Comparison of ENCODE assay signal across 22 cellular contexts in the genomic region with DNA sequence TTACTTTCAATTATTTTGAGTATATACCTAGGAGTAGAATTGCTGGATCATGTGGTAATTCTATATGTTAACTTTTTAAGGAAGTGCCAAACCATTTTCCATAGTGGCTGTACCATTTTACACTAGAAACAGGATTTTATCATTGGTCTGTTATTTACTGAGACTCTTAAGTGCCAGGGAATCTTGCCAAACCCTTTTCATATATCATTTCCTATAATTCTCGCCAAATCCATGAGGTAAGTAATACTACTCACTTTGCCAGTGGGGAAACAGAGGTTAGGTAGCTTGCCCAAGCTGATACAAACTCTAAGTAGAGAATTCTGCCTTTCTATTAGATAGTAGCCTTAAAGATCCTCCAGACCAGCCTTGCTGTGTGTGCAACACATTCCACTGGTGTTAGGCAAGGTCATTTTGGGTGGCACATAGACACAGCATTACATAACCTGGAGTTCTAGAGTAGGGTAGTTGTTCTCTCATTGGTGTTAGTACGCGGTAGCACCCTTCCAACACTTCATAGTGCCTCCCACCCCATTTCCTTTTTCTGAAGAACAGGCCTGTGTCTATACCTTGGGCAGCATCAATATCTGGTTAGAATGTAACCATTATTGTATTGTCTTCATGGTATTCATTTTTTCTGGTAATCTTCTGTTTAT.
DNase-seq lines count a peak whose midpoint lies in the region; ATAC-seq and TF ChIP-seq lines count a peak whose summit lies in the region.
"Had no signal": no experiment of that assay in that cellular context is flagged by ENCODE, and none has a peak within 500 bp of the region (broad histone marks: within the 10 kb centered on the region; RNA-seq: fewer than 3 reads in every experiment).

No MANE protein-coding gene starts in this region.

- H2AFZ ChIP-seq in Karpas-422 (ENCODE audit: low read length) = no peak overlapping the region
- H2AFZ ChIP-seq: parathyroid adenoma had no signal

- 56 to 76% (median 67%) methylated on average over 3 of the region's 3 CpGs for WGBS in heart left ventricle, 4 donors

- no peak overlapping the region for H3K9ac ChIP-seq in Karpas-422 (ENCODE audit: low read length)
- H3K9ac ChIP-seq: parathyroid adenoma had no signal

- H3K9me3 ChIP-seq in heart left ventricle (no peaks in the 10 kb centered on the region), right atrium auricular region (no peaks in the 10 kb centered on the region), lower lobe of right lung (no peaks in the 10 kb centered on the region), Karpas-422 (ENCODE audit: low read length) (no peaks in the 10 kb centered on the region)
- H3K9me3 ChIP-seq: esophagus muscularis mucosa had no signal

- H3K36me3 ChIP-seq in heart left ventricle = no peaks in the 10 kb centered on the region
- no peaks in the 10 kb centered on the region for H3K36me3 ChIP-seq in right atrium auricular region
- no peaks in the 10 kb centered on the region for H3K36me3 ChIP-seq in lower lobe of right lung
- H3K36me3 ChIP-seq in Karpas-422 (ENCODE audit: insufficient read depth, low read length) = no peaks in the 10 kb centered on the region
- H3K36me3 ChIP-seq: cardiac muscle cell, esophagus muscularis mucosa had no signal

- TF ChIP-seq POLR2A in heart left ventricle (IDR thresholded peaks at IDR 0.05) = no peak

- intact Hi-C loops in heart left ventricle (cut with DNase I) = loop anchor here in 3 of 10 donors (5.0 to 10.0 kb wide), 3 partner anchors 55 to 158 kb away; no protein-coding TSS in a partner anchor
- intact Hi-C loops in lower lobe of right lung (cut with DNase I) = no loop called here

- no peaks in the 10 kb centered on the region for H3K9me2 ChIP-seq in Karpas-422 (replicated peaks; ENCODE audit: insufficient read depth, low read length)

- no peak for TF ChIP-seq CTCF in heart left ventricle (IDR thresholded peaks at IDR 0.05)
- no peak for TF ChIP-seq CTCF in right atrium auricular region (IDR thresholded peaks at IDR 0.05)
- no peak for TF ChIP-seq CTCF in lower lobe of right lung (IDR thresholded peaks at IDR 0.05)

- H3K79me2 ChIP-seq in Karpas-422 (ENCODE audit: low read length) = peaks cover 98% of the 10 kb centered on the region

- H3K4me1 ChIP-seq in heart left ventricle = peaks cover 4 to 96% (median 85%) of the 10 kb centered on the region in 12 donors
- H3K4me1 ChIP-seq in right atrium auricular region = peaks cover 0 to 87% of the 10 kb centered on the region in 2 donors
- H3K4me1 ChIP-seq in lower lobe of right lung = peaks cover 85% of the 10 kb centered on the region
- H3K4me1 ChIP-seq in Karpas-422 (ENCODE audit: low read length) = peaks cover 45% of the 10 kb centered on the region

- H3K4me3 ChIP-seq in heart left ventricle (no peak overlapping the region), right atrium auricular region (no peak overlapping the region), lower lobe of right lung (no peak overlapping the region), Karpas-422 (ENCODE audit: low read length) (no peak overlapping the region)
- H3K4me3 ChIP-seq: cardiac muscle cell, esophagus muscularis mucosa, lung had no signal

- H3K27me3 ChIP-seq in heart left ventricle (no peaks in the 10 kb centered on the region), right atrium auricular region (no peaks in the 10 kb centered on the region), lower lobe of right lung (ENCODE audit: low read depth) (no peaks in the 10 kb centered on the region), Karpas-422 (ENCODE audit: low read length) (no peaks in the 10 kb centered on the region)
- H3K27me3 ChIP-seq: cardiac muscle cell, esophagus muscularis mucosa had no signal

- ATAC-seq in heart left ventricle (peak in 3 of 4 donors; percentile 25 to 39 (median 33)), lower lobe of right lung (peak; percentile 54 to 65), GM21360 (IDR thresholded peaks at IDR 0.05; ENCODE audit: unreplicated experiment) (no peak)

- peak overlapping the region in 1 of 12 donors; percentile 10 for H3K27ac ChIP-seq in heart left ventricle
- no peak overlapping the region for H3K27ac ChIP-seq in right atrium auricular region
- H3K27ac ChIP-seq in lower lobe of right lung = no peak overlapping the region
- H3K27ac ChIP-seq in Karpas-422 (ENCODE audit: low read length) = no peak overlapping the region
- H3K27ac ChIP-seq: cardiac muscle cell, esophagus muscularis mucosa, parathyroid adenoma had no signal

- peaks cover 39% of the 10 kb centered on the region for H4K20me1 ChIP-seq in Karpas-422 (ENCODE audit: insufficient read depth, low read depth, low read length)

- no peak for DNase-seq in heart left ventricle
- no peak for DNase-seq in right atrium auricular region (ENCODE audit: low spot score)
- DNase-seq in dermis blood vessel endothelial cell = peak; percentile 58
- no peak for DNase-seq in lower lobe of right lung
- no peak for DNase-seq in midbrain (lab: John Stamatoyannopoulos, UW)
- no peak for DNase-seq in DMS153 treated with DMSO at 0.1 percent for 48 hours (lab: John Stamatoyannopoulos, UW; ENCODE audit: unreplicated experiment)
- no peak for DNase-seq in Karpas-422
- DNase-seq: activated CD4-positive, alpha-beta T cell treated with anti-CD3 and anti-CD28 coated beads, Interleukin-2, amount 50 U/mL, for 1 hour; activated gamma-delta T cell treated with Interleukin-2 at 50 U/mL for 16 hours; DMS53; HCEC 1CT; MM.1S; NCI-H187 treated with DMSO at 0.1 percent for 48 hours; NCI-H510A; RPMI8226; small intestine; stimulated activated CD4-positive, alpha-beta T cell treated with anti-CD3 and anti-CD28 coated beads, Interleukin-2, amount 100 ng/mL, for 48 hours had no signal

- H3K4me2 ChIP-seq in Karpas-422 (ENCODE audit: low read depth, low read length, poor library complexity, severe bottlenecking) = no peak overlapping the region
